Comparison of ENCODE assay signal across 3 cellular contexts in genomic region chr10:32017044-32017443, GRCh38.
TF ChIP-seq lines count a peak whose summit lies in the region.

No MANE protein-coding gene starts in this region.

TF ChIP-seq in SK-N-SH, 30 proteins besides CTCF, POLR2A, EP300 and RAD21 (continued from another document):
- TF ChIP-seq ELF1 (IDR thresholded peaks at IDR 0.05): no peak
- no peak for TF ChIP-seq GABPA (IDR thresholded peaks at IDR 0.05; ENCODE audit: low read depth)
- no peak for TF ChIP-seq MEF2A (IDR thresholded peaks at IDR 0.05; ENCODE audit: borderline replicate concordance, low read depth)
- TF ChIP-seq POLR2AphosphoS5 (IDR thresholded peaks at IDR 0.05; ENCODE audit: low read depth, low read length): no peak
- TF ChIP-seq EZH2phosphoT487 (IDR thresholded peaks at IDR 0.05; ENCODE audit: borderline replicate concordance, low read depth): no peak
- no peak for TF ChIP-seq RXRA (IDR thresholded peaks at IDR 0.05; ENCODE audit: borderline replicate concordance, low read depth)
- no peak for TF ChIP-seq FOSL2 (IDR thresholded peaks at IDR 0.05; ENCODE audit: borderline replicate concordance, low read depth)
- no peak for TF ChIP-seq SMC3 (IDR thresholded peaks at IDR 0.05; ENCODE audit: low read depth, low read length)
- no peak for TF ChIP-seq USF1 (IDR thresholded peaks at IDR 0.05; ENCODE audit: borderline replicate concordance, low read depth)
- TF ChIP-seq IRF3 (IDR thresholded peaks at IDR 0.05; ENCODE audit: low read depth, low read length): no peak
- no peak for TF ChIP-seq REST (IDR thresholded peaks at IDR 0.05; ENCODE audit: low read depth, low read length)
- no peak for TF ChIP-seq RCOR1 (IDR thresholded peaks at IDR 0.05; ENCODE audit: low read length)
- no peak for TF ChIP-seq PBX3 (IDR thresholded peaks at IDR 0.05)

TF ChIP-seq in SK-N-SH treated with all-trans-retinoic acid at 6 μM for 48 hours, 23 proteins besides CTCF, POLR2A, EP300 and RAD21 (continued from another document):
- TF ChIP-seq PATZ1 (CRISPR knock-in tag; IDR thresholded peaks at IDR 0.05; ENCODE audit: borderline replicate concordance): no peak

TF ChIP-seq in HCT116, 20 proteins besides CTCF, POLR2A, EP300 and RAD21 (continued from another document):
- no peak for TF ChIP-seq ZNF274 (IDR thresholded peaks at IDR 0.05; ENCODE audit: low read depth, low read length)
- TF ChIP-seq ATF3 (IDR thresholded peaks at IDR 0.05): no peak
- no peak for TF ChIP-seq SP1 (IDR thresholded peaks at IDR 0.05; ENCODE audit: low read depth)
- no peak for TF ChIP-seq MAX (IDR thresholded peaks at IDR 0.05)
- no peak for TF ChIP-seq SIN3A (IDR thresholded peaks at IDR 0.05; ENCODE audit: low read depth)
- no peak for TF ChIP-seq EGR1 (IDR thresholded peaks at IDR 0.05; ENCODE audit: low read depth)
- TF ChIP-seq ZFX (IDR thresholded peaks at IDR 0.05): no peak
- TF ChIP-seq ELF1 (IDR thresholded peaks at IDR 0.05; ENCODE audit: borderline replicate concordance, low read depth): no peak
- no peak for TF ChIP-seq EZH2phosphoT487 (IDR thresholded peaks at IDR 0.05; ENCODE audit: borderline replicate concordance)
- no peak for TF ChIP-seq EZH2 (IDR thresholded peaks at IDR 0.05)
- no peak for TF ChIP-seq ZBTB33 (IDR thresholded peaks at IDR 0.05; ENCODE audit: extremely low read depth, insufficient replicate concordance, low read length)
- no peak for TF ChIP-seq TCF7L2 (IDR thresholded peaks at IDR 0.05; ENCODE audit: borderline replicate concordance, extremely low read depth, insufficient read depth, insufficient read length)
